In the genomic region with DNA sequence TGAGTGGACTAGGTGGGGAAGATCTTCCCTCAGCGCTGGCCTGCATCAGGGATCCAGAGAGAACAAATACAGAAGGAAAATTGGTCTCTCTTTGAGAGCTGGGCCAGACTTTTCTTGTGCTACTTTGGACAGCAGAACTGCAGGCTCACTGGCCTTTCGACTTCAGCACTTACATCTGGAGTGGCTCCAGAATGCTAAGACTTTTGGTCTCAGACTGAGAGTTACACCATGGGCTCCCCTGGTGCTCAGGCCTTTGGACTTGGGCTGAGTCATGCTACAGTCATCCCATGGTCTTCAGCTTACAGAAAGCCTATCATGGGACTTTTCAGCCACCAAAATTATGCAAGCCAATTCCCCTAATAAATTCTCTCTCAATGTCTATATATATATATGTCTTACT, we compare ENCODE assay signal across 13 cellular contexts. TPM values are rescaled to one million over a fixed set of nuclear protein-coding genes. Genes with fewer than 3 reads are reported as not detected.
DNase-seq lines count a peak whose midpoint lies in the region; ATAC-seq, FAIRE-seq and TF ChIP-seq lines count a peak whose summit lies in the region.
"Had no signal": no experiment of that assay in that cellular context is flagged by ENCODE, and none has a peak within 500 bp of the region (broad histone marks: within the 10 kb centered on the region; RNA-seq: fewer than 3 reads in every experiment).

No MANE protein-coding gene starts in this region.

- H3K4me3 ChIP-seq in small intestine (ENCODE audit: low read depth in 1 of 2, low read length in 2 of 2) = no peak overlapping the region
- H3K4me3 ChIP-seq: PC-9, skin epidermis had no signal

- no peaks in the 10 kb centered on the region for H3K36me3 ChIP-seq in small intestine (ENCODE audit: control insufficient read depth in 2 of 2, insufficient read depth in 2 of 2, low read length in 2 of 2)

- H3K27me3 ChIP-seq in H9 (ENCODE audit: insufficient read depth, low read length) = no peaks in the 10 kb centered on the region
- no peaks in the 10 kb centered on the region for H3K27me3 ChIP-seq in small intestine (ENCODE audit: control insufficient read depth in 2 of 2, insufficient read depth in 2 of 2, low read length in 2 of 2)

- H3K9me3 ChIP-seq in H9 (ENCODE audit: control insufficient read depth, low read depth, low read length) (peaks cover 6% of the 10 kb centered on the region), small intestine (ENCODE audit: control insufficient read depth, low read depth) (no peaks in the 10 kb centered on the region)

- H3K4me3 Mint-ChIP-seq in H9 = no peak overlapping the region
- no peak overlapping the region for H3K4me3 Mint-ChIP-seq in stimulated activated naive B cell treated with anti-CD40 and anti-IgM and Interleukin-4, amounts not matched to agents 10 μg/mL and 1 μg/mL and 100 μg/mL, for 72 hours
- H3K4me3 Mint-ChIP-seq in activated CD4-positive, alpha-beta T cell treated with anti-CD3 and anti-CD28 coated beads, Interleukin-2, amount 10 ng/mL, durations not matched to agents 24 days and 14 days = no peak overlapping the region

- H2BK12ac ChIP-seq in H9 (ENCODE audit: insufficient read length, low read depth, low read length) = no peak overlapping the region

- peaks cover 5% of the 10 kb centered on the region; the same call in 1 of the 2 replicates for H3K27me3 Mint-ChIP-seq in H9 (ENCODE audit: low read depth)
- peaks cover 11 to 14% of the 10 kb centered on the region in 2 donors for H3K27me3 Mint-ChIP-seq in stimulated activated naive B cell treated with anti-CD40 and anti-IgM and Interleukin-4, amounts not matched to agents 10 μg/mL and 1 μg/mL and 100 μg/mL, for 72 hours
- peaks cover 9% of the 10 kb centered on the region for H3K27me3 Mint-ChIP-seq in activated CD4-positive, alpha-beta T cell treated with anti-CD3 and anti-CD28 coated beads, Interleukin-2, amount 10 ng/mL, durations not matched to agents 24 days and 14 days

- DNase-seq in H9 (peak; percentile 52), RPMI7951 (ENCODE audit: low read depth) (peak; percentile 92), fibroblast of peridontal ligament (ENCODE audit: extremely low read depth) (peak; percentile 97), small intestine (peak; percentile 3)
- no peak for DNase-seq in stimulated activated naive B cell treated with anti-CD40 and anti-IgM and Interleukin-4, amounts not matched to agents 10 μg/mL and 1 μg/mL and 100 μg/mL, for 72 hours
- DNase-seq in activated CD4-positive, alpha-beta T cell treated with anti-CD3 and anti-CD28 coated beads, Interleukin-2, amount 10 ng/mL, durations not matched to agents 24 days and 14 days = no peak
- DNase-seq: H7 had no signal

- H3K9ac ChIP-seq in H9 (ENCODE audit: extremely low read depth, insufficient read length, low read length) = no peak overlapping the region

- no peaks in the 10 kb centered on the region for H3K79me2 ChIP-seq in H9 (ENCODE audit: insufficient read depth, low read length)

- H4K5ac ChIP-seq in H9 (ENCODE audit: insufficient read length, low read depth, low read length) = no peak overlapping the region

- no peak overlapping the region for H3K18ac ChIP-seq in H9 (ENCODE audit: insufficient read length, low read depth, low read length)

- no CpG with 5 or more reads among the region's 2 CpGs for whole genome bisulfite sequencing in H9 (ENCODE audit: extremely low coverage, insufficient read length, low lambda C conversion rate)
- 67 to 83% (median 68%) methylated on average over 2 of the region's 2 CpGs for WGBS in small intestine, 3 donors

- no peak overlapping the region for H3K27ac Mint-ChIP-seq in H9
- no peak overlapping the region for H3K27ac Mint-ChIP-seq in stimulated activated naive B cell treated with anti-CD40 and anti-IgM and Interleukin-4, amounts not matched to agents 10 μg/mL and 1 μg/mL and 100 μg/mL, for 72 hours
- no peak overlapping the region for H3K27ac Mint-ChIP-seq in activated CD4-positive, alpha-beta T cell treated with anti-CD3 and anti-CD28 coated beads, Interleukin-2, amount 10 ng/mL, durations not matched to agents 24 days and 14 days

- H3K27ac ChIP-seq in H9 (ENCODE audit: insufficient read length, low read depth, low read length) = no peak overlapping the region
- H3K27ac ChIP-seq in small intestine (ENCODE audit: low read depth in 1 of 2, low read length in 1 of 2) = no peak overlapping the region
- H3K27ac ChIP-seq: PC-9 had no signal

- H3T11ph ChIP-seq in H9 (ENCODE audit: low read length) = no peak overlapping the region

- no peak overlapping the region for H2AK5ac ChIP-seq in H9 (ENCODE audit: insufficient read length, low read length)

- TF ChIP-seq CTCF in H9 (conservative IDR thresholded peaks at IDR 0.05) = no peak

- FAIRE-seq in small intestine (lab: Jason Lieb, UNC) = no peak
- FAIRE-seq: colon, keratinocyte had no signal

- no peak for ATAC-seq in HG03442 (IDR thresholded peaks at IDR 0.05; ENCODE audit: unreplicated experiment)
- no peak for ATAC-seq in GM21381 (IDR thresholded peaks at IDR 0.05; ENCODE audit: unreplicated experiment)
- no peak for ATAC-seq in stimulated activated naive B cell treated with anti-CD40 and anti-IgM and Interleukin-4, amounts not matched to agents 10 μg/mL and 1 μg/mL and 100 μg/mL, for 72 hours (replicated peaks)

- no peak overlapping the region for H2BK15ac ChIP-seq in H9 (ENCODE audit: low read depth, low read length)

- peaks cover 20 to 24% of the 10 kb centered on the region in 2 experiments for H3K9me3 Mint-ChIP-seq in H9
- H3K9me3 Mint-ChIP-seq in stimulated activated naive B cell treated with anti-CD40 and anti-IgM and Interleukin-4, amounts not matched to agents 10 μg/mL and 1 μg/mL and 100 μg/mL, for 72 hours = no peaks in the 10 kb centered on the region
- no peaks in the 10 kb centered on the region for H3K9me3 Mint-ChIP-seq in activated CD4-positive, alpha-beta T cell treated with anti-CD3 and anti-CD28 coated beads, Interleukin-2, amount 10 ng/mL, durations not matched to agents 24 days and 14 days

- no peak overlapping the region for H3K14ac ChIP-seq in H9 (ENCODE audit: insufficient read depth, low read length)

- no peaks in the 10 kb centered on the region for H4K20me1 ChIP-seq in H9 (ENCODE audit: control insufficient read depth, insufficient read depth, insufficient read length)

- no peaks in the 10 kb centered on the region for H3K23me2 ChIP-seq in H9 (ENCODE audit: insufficient read length, low read depth, low read length, poor library complexity, severe bottlenecking)

- no peak overlapping the region for H3K4ac ChIP-seq in H9 (ENCODE audit: low read depth, low read length)

- no peak overlapping the region for H2BK5ac ChIP-seq in H9 (ENCODE audit: insufficient read length, low read length)

- no peak overlapping the region for H4K91ac ChIP-seq in H9 (ENCODE audit: insufficient read length, low read depth, low read length)

- H2BK20ac ChIP-seq in H9 (ENCODE audit: low read depth, low read length, poor library complexity, severe bottlenecking) = no peak overlapping the region

- H3K23ac ChIP-seq in H9 (ENCODE audit: insufficient read length, low read depth, low read length) = no peak overlapping the region

- no peak overlapping the region for H4K8ac ChIP-seq in H9 (replicated peaks; ENCODE audit: insufficient read length, low read depth, low read length)

- H3K79me1 ChIP-seq in H9 (ENCODE audit: insufficient read depth, low read depth, low read length, poor library complexity, severe bottlenecking) = no peaks in the 10 kb centered on the region

- peaks cover 6 to 23% (median 18%) of the 10 kb centered on the region in 3 experiments; a peak in 6 of 7 replicates for H3K36me3 Mint-ChIP-seq in H9 (ENCODE audit: insufficient read depth in 1 of 3, low read depth in 3 of 3)
- H3K36me3 Mint-ChIP-seq in stimulated activated naive B cell treated with anti-CD40 and anti-IgM and Interleukin-4, amounts not matched to agents 10 μg/mL and 1 μg/mL and 100 μg/mL, for 72 hours = no peaks in the 10 kb centered on the region
- H3K36me3 Mint-ChIP-seq in activated CD4-positive, alpha-beta T cell treated with anti-CD3 and anti-CD28 coated beads, Interleukin-2, amount 10 ng/mL, durations not matched to agents 24 days and 14 days (ENCODE audit: low read depth) = no peaks in the 10 kb centered on the region

- H3K56ac ChIP-seq in H9 (ENCODE audit: insufficient read length, low read depth, low read length) = no peak overlapping the region

- intact Hi-C loops in activated CD4-positive, alpha-beta T cell treated with anti-CD3 and anti-CD28 coated beads, Interleukin-2, amount 10 ng/mL, durations not matched to agents 24 days and 14 days (cut with micrococcal nuclease) = no loop called here

- H3K4me1 ChIP-seq in H9 (ENCODE audit: insufficient read depth, low read length) (no peaks in the 10 kb centered on the region), small intestine (ENCODE audit: control insufficient read depth in 2 of 2, insufficient read depth in 1 of 2, low read depth in 1 of 2, low read length in 1 of 2) (no peaks in the 10 kb centered on the region)

- no peak overlapping the region for H3K4me2 ChIP-seq in H9 (ENCODE audit: insufficient read depth, insufficient read length, low read length)
- H3K4me2 ChIP-seq: PC-9 had no signal

- no peak overlapping the region for H2BK120ac ChIP-seq in H9 (ENCODE audit: low read depth, low read length, poor library complexity, severe bottlenecking)

- peaks cover 0 to 4% of the 10 kb centered on the region in 2 experiments; a peak in 1 of 4 replicates for H3K4me1 Mint-ChIP-seq in H9
- no peaks in the 10 kb centered on the region for H3K4me1 Mint-ChIP-seq in stimulated activated naive B cell treated with anti-CD40 and anti-IgM and Interleukin-4, amounts not matched to agents 10 μg/mL and 1 μg/mL and 100 μg/mL, for 72 hours
- H3K4me1 Mint-ChIP-seq in activated CD4-positive, alpha-beta T cell treated with anti-CD3 and anti-CD28 coated beads, Interleukin-2, amount 10 ng/mL, durations not matched to agents 24 days and 14 days = no peaks in the 10 kb centered on the region

- no peak overlapping the region for H2AFZ ChIP-seq in H9 (ENCODE audit: low read length)
- H2AFZ ChIP-seq: PC-9 had no signal

RNA-seq across cellular contexts. Expression of gene CD163, which starts 9.0 kb away (rescaled TPM):
- 0.07 and 0.09 TPM in 2 replicates for total RNA-seq in H9 (2021)
- total RNA-seq in RPMI7951 (2014; rRNA removed; shearing (Covaris generic)) = not detected in 2 replicates
- polyA plus RNA-seq in small intestine = 100 to 1,000 TPM in 1 of 3 donors, 1 to 10 TPM in 2; 6.3 to 147 (median 6.5) TPM
- total RNA-seq in activated CD4-positive, alpha-beta T cell treated with anti-CD3 and anti-CD28 coated beads, Interleukin-2, amount 10 ng/mL, durations not matched to agents 24 days and 14 days = not detected in 2 replicates
- total RNA-seq: PC-9 had no signal

Comparison
In these comparisons a context has a peak if more than half of its experiments do, and no peak if none do; other contexts are left out.
1. DNase-seq: peak in H9 (single experiment), RPMI7951 (single experiment), fibroblast of peridontal ligament (single experiment) and small intestine (single experiment); none in stimulated activated naive B cell treated with anti-CD40 and anti-IgM and Interleukin-4, amounts not matched to agents 10 μg/mL and 1 μg/mL and 100 μg/mL, for 72 hours (single experiment) and activated CD4-positive, alpha-beta T cell treated with anti-CD3 and anti-CD28 coated beads, Interleukin-2, amount 10 ng/mL, durations not matched to agents 24 days and 14 days (single experiment).